Comparison of ENCODE assay signal across 1 cellular context in the genomic region with DNA sequence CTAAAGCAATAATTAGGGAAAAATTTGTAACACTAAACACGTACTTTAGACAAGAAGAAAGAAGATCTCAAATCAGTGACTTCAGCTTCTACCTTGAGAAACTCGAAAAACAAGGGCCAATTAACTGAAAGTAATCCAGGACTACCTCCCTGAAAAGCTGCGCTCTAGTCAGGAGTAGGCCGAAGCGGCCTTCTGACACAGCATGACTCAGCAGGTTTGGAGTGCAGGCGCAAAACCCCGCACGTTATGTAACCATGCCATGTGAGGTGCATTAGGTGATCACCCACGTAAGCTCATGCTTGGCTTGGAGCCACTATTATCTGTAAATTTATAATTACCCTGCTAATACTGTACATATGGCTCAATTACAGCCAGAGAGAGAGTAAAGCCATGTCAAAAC.
TF ChIP-seq lines count a peak whose summit lies in the region.

No MANE protein-coding gene starts in this region.

TF ChIP-seq in HCT116, 20 proteins besides CTCF, POLR2A, EP300 and RAD21 (continued from another document):
- TF ChIP-seq FOSL1 (IDR thresholded peaks at IDR 0.05; ENCODE audit: low read depth): no peak
- TF ChIP-seq CEBPB (IDR thresholded peaks at IDR 0.05; ENCODE audit: low read depth): no peak
- TF ChIP-seq, protein P1, sequence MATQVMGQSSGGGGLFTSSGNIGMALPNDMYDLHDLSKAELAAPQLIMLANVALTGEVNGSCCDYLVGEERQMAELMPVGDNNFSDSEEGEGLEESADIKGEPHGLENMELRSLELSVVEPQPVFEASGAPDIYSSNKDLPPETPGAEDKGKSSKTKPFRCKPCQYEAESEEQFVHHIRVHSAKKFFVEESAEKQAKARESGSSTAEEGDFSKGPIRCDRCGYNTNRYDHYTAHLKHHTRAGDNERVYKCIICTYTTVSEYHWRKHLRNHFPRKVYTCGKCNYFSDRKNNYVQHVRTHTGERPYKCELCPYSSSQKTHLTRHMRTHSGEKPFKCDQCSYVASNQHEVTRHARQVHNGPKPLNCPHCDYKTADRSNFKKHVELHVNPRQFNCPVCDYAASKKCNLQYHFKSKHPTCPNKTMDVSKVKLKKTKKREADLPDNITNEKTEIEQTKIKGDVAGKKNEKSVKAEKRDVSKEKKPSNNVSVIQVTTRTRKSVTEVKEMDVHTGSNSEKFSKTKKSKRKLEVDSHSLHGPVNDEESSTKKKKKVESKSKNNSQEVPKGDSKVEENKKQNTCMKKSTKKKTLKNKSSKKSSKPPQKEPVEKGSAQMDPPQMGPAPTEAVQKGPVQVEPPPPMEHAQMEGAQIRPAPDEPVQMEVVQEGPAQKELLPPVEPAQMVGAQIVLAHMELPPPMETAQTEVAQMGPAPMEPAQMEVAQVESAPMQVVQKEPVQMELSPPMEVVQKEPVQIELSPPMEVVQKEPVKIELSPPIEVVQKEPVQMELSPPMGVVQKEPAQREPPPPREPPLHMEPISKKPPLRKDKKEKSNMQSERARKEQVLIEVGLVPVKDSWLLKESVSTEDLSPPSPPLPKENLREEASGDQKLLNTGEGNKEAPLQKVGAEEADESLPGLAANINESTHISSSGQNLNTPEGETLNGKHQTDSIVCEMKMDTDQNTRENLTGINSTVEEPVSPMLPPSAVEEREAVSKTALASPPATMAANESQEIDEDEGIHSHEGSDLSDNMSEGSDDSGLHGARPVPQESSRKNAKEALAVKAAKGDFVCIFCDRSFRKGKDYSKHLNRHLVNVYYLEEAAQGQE (IDR thresholded peaks at IDR 0.05; ENCODE audit: low read depth): no peak
- TF ChIP-seq SRF (IDR thresholded peaks at IDR 0.05; ENCODE audit: low read depth): no peak
